Comparison of ENCODE assay signal across 8 cellular contexts in genomic region chr6:158233214-158233795, GRCh38.
A peak's percentile ranks its signal among the peaks of the same experiment; 100 is the strongest.
DNase-seq lines count a peak whose midpoint lies in the region; ATAC-seq, FAIRE-seq and TF ChIP-seq lines count a peak whose summit lies in the region.

No MANE protein-coding gene starts in this region.

- H3K27me3 ChIP-seq in CD8-positive, alpha-beta memory T cell (ENCODE audit: insufficient read depth, low read length, poor library complexity, severe bottlenecking): no peaks in the 10 kb centered on the region
- H3K27me3 ChIP-seq in IMR-90 (ENCODE audit: control insufficient read depth, insufficient read depth, low read length) (no peaks in the 10 kb centered on the region), brain microvascular endothelial cell (replicated peaks) (no peaks in the 10 kb centered on the region), lung (ENCODE audit: control insufficient read depth, insufficient read depth) (no peaks in the 10 kb centered on the region)

- no peak for TF ChIP-seq RAD21 in IMR-90 (IDR thresholded peaks at IDR 0.05; ENCODE audit: low read length)

- H3K79me1 ChIP-seq in IMR-90 (ENCODE audit: low read depth in 1 of 2, low read length in 2 of 2): peaks cover 26 to 44% of the 10 kb centered on the region in 2 experiments

- no peak overlapping the region for H3K18ac ChIP-seq in IMR-90 (ENCODE audit: low read depth, low read length)

- 0 out of 2 replicates have a peak overlapping the region, but pooled peaks have one; percentile 15 for H3K4ac ChIP-seq in IMR-90 (ENCODE audit: low read depth, low read length)

- H4K91ac ChIP-seq in IMR-90 (ENCODE audit: insufficient read depth, low read depth, low read length): no peak overlapping the region

- FAIRE-seq in urothelium cell line (lab: Jason Lieb, UNC): no peak

- H4K8ac ChIP-seq in IMR-90 (ENCODE audit: low read depth in 2 of 2, low read length in 2 of 2): no peak overlapping the region

- no peak overlapping the region for H2AK9ac ChIP-seq in IMR-90 (replicated peaks; ENCODE audit: low read depth, low read length, poor library complexity)

- H3K14ac ChIP-seq in IMR-90 (replicated peaks; ENCODE audit: low read depth, low read length): peak overlapping the region; percentile 80; the same call in 1 of the 2 replicates

- dilution Hi-C loops in IMR-90 (cut with HindIII; ENCODE audit: low sequenced_read_pairs, unreplicated experiment): no loop called here

- H3K36me3 ChIP-seq in CD8-positive, alpha-beta memory T cell (ENCODE audit: insufficient read depth, low read length): no peaks in the 10 kb centered on the region
- H3K36me3 ChIP-seq in IMR-90 (ENCODE audit: control insufficient read depth, insufficient read depth, low read length): no peaks in the 10 kb centered on the region
- no peaks in the 10 kb centered on the region for H3K36me3 ChIP-seq in brain microvascular endothelial cell (replicated peaks)
- no peaks in the 10 kb centered on the region for H3K36me3 ChIP-seq in lung (ENCODE audit: control insufficient read depth in 2 of 2, insufficient read depth in 2 of 2, low read length in 2 of 2)

- H3K4me1 ChIP-seq in CD8-positive, alpha-beta memory T cell (ENCODE audit: insufficient read depth, low read length): peaks cover 24% of the 10 kb centered on the region
- H3K4me1 ChIP-seq in IMR-90 (ENCODE audit: control insufficient read depth, insufficient read depth, low read length) (peaks cover 3% of the 10 kb centered on the region), lung (ENCODE audit: control insufficient read depth in 2 of 2, insufficient read depth in 2 of 2, low read length in 2 of 2) (peaks cover 3 to 7% of the 10 kb centered on the region in 2 donors)

- H3K4me3 ChIP-seq in CD8-positive, alpha-beta memory T cell (ENCODE audit: low read length): peak overlapping the region; percentile 69
- H3K4me3 ChIP-seq in IMR-90 (ENCODE audit: insufficient read depth, low read depth, low read length) (peak overlapping the region; percentile 81), brain microvascular endothelial cell (ENCODE audit: low read depth, low read length) (peak overlapping the region; percentile 77), lung (peak overlapping the region; percentile 89)

- TF ChIP-seq CTCF in IMR-90 (conservative IDR thresholded peaks at IDR 0.05; ENCODE audit: low read depth, low read length) (no peak), brain microvascular endothelial cell (IDR thresholded peaks at IDR 0.05; ENCODE audit: low read depth, low read length, missing control alignments) (no peak), lung (IDR thresholded peaks at IDR 0.05; ENCODE audit: control extremely low read depth, extremely low read depth) (no peak)

- peaks cover 0 to 12% (median 0%) of the 10 kb centered on the region in 3 donors for H3K36me3 Mint-ChIP-seq in CD8-positive, alpha-beta memory T cell

- ATAC-seq in IMR-90 (ENCODE audit: low read depth): no peak
- no peak for ATAC-seq in lung (ENCODE audit: insufficient read depth, low FRiP score)
- ATAC-seq in HG03139 (IDR thresholded peaks at IDR 0.05; ENCODE audit: unreplicated experiment): no peak

- H4K5ac ChIP-seq in IMR-90 (ENCODE audit: low read depth, low read length): no peak overlapping the region

- peak overlapping the region; percentile 70 for H3K9ac ChIP-seq in IMR-90 (ENCODE audit: low read depth, low read length)

- intact Hi-C loops in IMR-90 (cut with micrococcal nuclease): loop anchor here (2.0 to 10.0 kb wide), 2 partner anchors 51 to 121 kb away; no protein-coding TSS in a partner anchor

- no peak overlapping the region for H2BK120ac ChIP-seq in IMR-90 (ENCODE audit: low read depth, low read length)

- CTCF ChIA-PET in CD8-positive, alpha-beta memory T cell (lab: Charles Lee): interaction anchor here (1.2 to 2.5 kb wide), 2 partner anchors 13 to 14 kb away, joined by 3 to 10 read pairs; no protein-coding TSS in a partner anchor
- CTCF ChIA-PET in IMR-90 (lab: Yijun Ruan, JAX): interaction anchor here (1.0 kb wide), 1 partner anchor 19 kb away, joined by 3 read pairs; no protein-coding TSS in a partner anchor

- H3K27ac Mint-ChIP-seq in CD8-positive, alpha-beta memory T cell: peak overlapping the region; percentile 89 to 95 (median 92)

- no peak overlapping the region for H2BK5ac ChIP-seq in IMR-90 (ENCODE audit: low read depth, low read length, poor library complexity, severe bottlenecking)

- H3K9me3 Mint-ChIP-seq in CD8-positive, alpha-beta memory T cell: no peaks in the 10 kb centered on the region

- H3K23ac ChIP-seq in IMR-90 (ENCODE audit: low read depth, low read length): peak overlapping the region; percentile 91

- H3K4me1 Mint-ChIP-seq in CD8-positive, alpha-beta memory T cell: peaks cover 42 to 63% (median 55%) of the 10 kb centered on the region in 3 donors

- peak overlapping the region; percentile 99 for H3K4me2 ChIP-seq in IMR-90 (ENCODE audit: low read depth, low read length)

- peak in 1 of 5 donors; percentile 18 for DNase-seq in CD8-positive, alpha-beta memory T cell
- DNase-seq in IMR-90 (no peak), brain microvascular endothelial cell (no peak), lung (ENCODE audit: low spot score) (no peak), urothelium cell line (ENCODE audit: low spot score) (peak; percentile 13), NCI-H774 (lab: John Stamatoyannopoulos, UW) (no peak), epidermal melanocyte (ENCODE audit: insufficient read length, low spot score) (no peak)

- H3K9me1 ChIP-seq in IMR-90 (ENCODE audit: insufficient read depth, low read length): peaks cover 4% of the 10 kb centered on the region

- H4K20me1 ChIP-seq in IMR-90 (ENCODE audit: insufficient read depth, low read length): peaks cover 18% of the 10 kb centered on the region; the same call in 1 of the 2 replicates

- no peak overlapping the region for H2BK20ac ChIP-seq in IMR-90 (ENCODE audit: low read depth, low read length)

- in situ Hi-C loops in IMR-90 (cut with MboI; ENCODE audit: low sequenced_read_pairs): no loop called here
- in situ Hi-C loops in brain microvascular endothelial cell (cut with HindIII; ENCODE audit: low pct_ligation_motif_present, low sequenced_read_pairs): no loop called here

- no peaks in the 10 kb centered on the region for H3K9me3 ChIP-seq in CD8-positive, alpha-beta memory T cell (ENCODE audit: low read length)
- H3K9me3 ChIP-seq in IMR-90 (ENCODE audit: control insufficient read depth, insufficient read depth, low read length) (no peaks in the 10 kb centered on the region), lung (ENCODE audit: control insufficient read depth in 2 of 2, insufficient read depth in 1 of 2, low read length in 1 of 2) (peaks cover 0 to 2% of the 10 kb centered on the region in 2 donors)

- POLR2A ChIA-PET in CD8-positive, alpha-beta memory T cell (lab: Charles Lee): interaction anchor here (0.7 to 1.7 kb wide), 4 partner anchors 9 to 224 kb away, joined by 3 to 5 read pairs (median 4); no protein-coding TSS in a partner anchor
- POLR2A ChIA-PET in IMR-90 (lab: Charles Lee; ENCODE audit: unreplicated experiment): interaction anchor here (0.6 kb wide), 1 partner anchor 1775 kb away, joined by 3 read pairs; no protein-coding TSS in a partner anchor

- H2AFZ ChIP-seq in IMR-90 (replicated peaks; ENCODE audit: low read length, poor library complexity): no peak overlapping the region

- H2BK15ac ChIP-seq in IMR-90 (ENCODE audit: low read depth, low read length): no peak overlapping the region

- 0 out of 2 replicates have a peak overlapping the region, but pooled peaks have one; percentile 23 for H2AK5ac ChIP-seq in IMR-90 (ENCODE audit: low read depth, low read length)

- peak overlapping the region; percentile 89 to 98 (median 94) for H3K4me3 Mint-ChIP-seq in CD8-positive, alpha-beta memory T cell

- TF ChIP-seq POLR2A in IMR-90 (IDR thresholded peaks at IDR 0.05; ENCODE audit: low read depth, low read length): no peak

- peak overlapping the region; percentile 45 for H3K27ac ChIP-seq in CD8-positive, alpha-beta memory T cell (ENCODE audit: low read depth, low read length)
- no peak overlapping the region for H3K27ac ChIP-seq in IMR-90 (ENCODE audit: insufficient read depth, low read length)
- no peak overlapping the region for H3K27ac ChIP-seq in brain microvascular endothelial cell
- peak overlapping the region in 1 of 2 donors; percentile 66 for H3K27ac ChIP-seq in lung (ENCODE audit: low read depth in 1 of 2, low read length in 1 of 2)

- WGBS in IMR-90 (ENCODE audit: extremely low coverage in 2 of 2, insufficient read length in 1 of 2), 2 experiments: 70% methylated on average over 2 of the region's 13 CpGs; no CpG with 5 or more reads in 1 of the 2 experiments
- WGBS in lung, 2 donors: 46 to 47% methylated on average over 13 of the region's 13 CpGs

- no peak overlapping the region for H3K56ac ChIP-seq in IMR-90 (ENCODE audit: extremely low read depth, insufficient read depth, low read length)

- no TSS peak for BruUV-seq in IMR-90 (replicated peaks; lab: Mats Ljungman, UMichigan)

- no peaks in the 10 kb centered on the region for H3K27me3 Mint-ChIP-seq in CD8-positive, alpha-beta memory T cell

TF ChIP-seq in IMR-90, 13 proteins besides CTCF, POLR2A, EP300 and RAD21:
- TF ChIP-seq MXI1 (IDR thresholded peaks at IDR 0.05; ENCODE audit: borderline replicate concordance, low read depth, low read length) (no peak), CEBPB (IDR thresholded peaks at IDR 0.05; ENCODE audit: low read depth, low read length) (no peak), ELK1 (IDR thresholded peaks at IDR 0.05; ENCODE audit: borderline replicate concordance, low read depth, low read length) (no peak), NFE2L2 (IDR thresholded peaks at IDR 0.05; ENCODE audit: low read depth, low read length) (no peak), MAFK (IDR thresholded peaks at IDR 0.05; ENCODE audit: low read depth, low read length) (no peak)
